Comparison of ENCODE assay signal across 17 cellular contexts in the genomic region with DNA sequence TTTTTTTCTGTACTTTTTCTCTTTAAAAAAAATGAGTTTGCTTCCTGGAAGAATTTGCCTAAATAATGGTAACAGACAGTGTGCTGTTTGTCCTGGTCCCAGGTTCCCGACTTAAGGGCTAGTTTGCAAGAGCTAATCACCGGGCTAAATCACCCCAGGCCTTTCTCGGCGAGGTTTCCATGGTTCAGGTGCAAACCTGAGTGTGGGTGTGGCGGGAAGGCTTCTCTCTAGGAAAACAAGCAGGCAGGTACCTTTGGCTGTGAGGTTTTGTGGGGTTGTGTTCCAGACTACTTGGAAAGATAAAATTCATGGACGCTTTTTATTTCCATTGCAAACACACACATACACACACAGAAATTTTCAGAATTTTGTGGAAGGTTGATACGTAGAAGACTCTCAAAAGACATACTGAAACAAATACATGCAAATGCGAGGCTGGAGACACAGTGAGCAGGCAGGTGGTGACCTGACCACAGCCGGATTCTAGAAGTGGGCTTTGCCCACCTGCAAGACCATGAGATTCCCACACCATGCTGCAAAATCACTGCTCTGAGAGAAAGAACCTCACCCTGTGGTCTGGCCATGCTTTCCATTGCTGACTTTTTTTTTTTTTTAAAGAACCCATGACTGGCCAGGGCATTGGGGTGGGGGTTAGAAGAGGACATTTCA. TPM values are rescaled to one million over a fixed set of nuclear protein-coding genes. Genes with fewer than 3 reads are reported as not detected.
DNase-seq lines count a peak whose midpoint lies in the region; ATAC-seq, FAIRE-seq and TF ChIP-seq lines count a peak whose summit lies in the region.
"Had no signal": no experiment of that assay in that cellular context is flagged by ENCODE, and none has a peak within 500 bp of the region (broad histone marks: within the 10 kb centered on the region; RNA-seq: fewer than 3 reads in every experiment).

No MANE protein-coding gene starts in this region.

- no peak for TF ChIP-seq RAD21 in GM12878 (IDR thresholded peaks at IDR 0.05; ENCODE audit: insufficient read depth, low read depth, low read length)

- peaks cover 4% of the 10 kb centered on the region for H3K27me3 Mint-ChIP-seq in endodermal cell (ENCODE audit: insufficient read depth)
- H3K27me3 Mint-ChIP-seq: activated naive CD8-positive, alpha-beta T cell had no signal

- SMC1A ChIA-PET in GM12878 (lab: Charles Lee; ENCODE audit: uncharacterized antibody, unreplicated experiment): no interaction called here

- H3K27me3 ChIP-seq in GM12878 (replicated peaks in 1 of 2; ENCODE audit: control insufficient read depth in 2 of 2, insufficient read depth in 2 of 2, low read length in 1 of 2) (no peaks in the 10 kb centered on the region; a peak in 1 of 4 replicates), endodermal cell (ENCODE audit: control insufficient read depth, insufficient read depth, low read length, poor library complexity, severe bottlenecking) (no peaks in the 10 kb centered on the region), ovary (no peaks in the 10 kb centered on the region)
- H3K27me3 ChIP-seq: cardiac muscle cell had no signal

- H3K4me2 ChIP-seq in GM12878 (ENCODE audit: control insufficient read depth, insufficient read depth): peak overlapping the region; percentile 32; the same call in 1 of the 2 replicates

- TF ChIP-seq POLR2A in GM12878 (IDR thresholded peaks at IDR 0.05; ENCODE audit: low read depth, low read length) (no peak), ovary (IDR thresholded peaks at IDR 0.05) (no peak)

- DNase-seq in ELF-1 (ENCODE audit: low read depth, low spot score) (peak; percentile 59), GM12878 (ENCODE audit: low read depth, low spot score) (peak; percentile 11), endodermal cell (no peak), ovary (no peak), hippocampal formation (lab: John Stamatoyannopoulos, UW) (no peak)
- no peak for DNase-seq in NK-92 treated with Interleukin-12 subunit alpha and Interleukin-12 subunit beta, amount 100 ng/mL, for 24 hours (lab: John Stamatoyannopoulos, UW)
- DNase-seq: immature natural killer cell, NCI-H1092 treated with DMSO at 0.1 percent for 48 hours, NCI-H510A, T-helper 1 cell had no signal

- BruUV-seq in GM12878 (replicated peaks; lab: Mats Ljungman, UMichigan): no TSS peak

- POLR2A ChIA-PET in GM12878 (lab: Charles Lee): no interaction called here

- H3K9ac ChIP-seq in GM12878 (ENCODE audit: control insufficient read depth, insufficient read depth, low read length) (no peak overlapping the region), endodermal cell (ENCODE audit: extremely low read depth, low read length, poor library complexity, severe bottlenecking) (no peak overlapping the region)

- no peak overlapping the region for H3K27ac ChIP-seq in GM12878 (ENCODE audit: control insufficient read depth, insufficient read depth)
- H3K27ac ChIP-seq in endodermal cell (ENCODE audit: low read depth, low read length): no peak overlapping the region
- H3K27ac ChIP-seq in ovary: no peak overlapping the region
- H3K27ac ChIP-seq: cardiac muscle cell had no signal

- H3K79me2 ChIP-seq in GM12878 (ENCODE audit: control insufficient read depth, insufficient read depth, low read length): no peaks in the 10 kb centered on the region

- H3K9me3 Mint-ChIP-seq in endodermal cell: peaks cover 7% of the 10 kb centered on the region
- H3K9me3 Mint-ChIP-seq: IgD-negative memory B cell had no signal

- intact Hi-C loops in GM12878 (cut with micrococcal nuclease; ENCODE audit: unreplicated experiment) (no loop called here), ovary (cut with DNase I) (no loop called here)

- no peak for TF ChIP-seq EP300 in GM12878 (IDR thresholded peaks at IDR 0.05; ENCODE audit: borderline replicate concordance in 1 of 2, control insufficient read depth in 1 of 2, low read depth in 2 of 2, low read length in 2 of 2)
- no peak for TF ChIP-seq EP300 in ovary (IDR thresholded peaks at IDR 0.05)

- peaks cover 12% of the 10 kb centered on the region for H3K4me1 Mint-ChIP-seq in endodermal cell
- H3K4me1 Mint-ChIP-seq: immature natural killer cell had no signal

- H3K36me3 ChIP-seq in GM12878 (ENCODE audit: control insufficient read depth in 2 of 2, insufficient read depth in 2 of 2, low read length in 1 of 2) (no peaks in the 10 kb centered on the region), endodermal cell (ENCODE audit: control insufficient read depth, insufficient read depth, low read length) (no peaks in the 10 kb centered on the region), ovary (no peaks in the 10 kb centered on the region)
- H3K36me3 ChIP-seq: cardiac muscle cell had no signal

- H4K20me1 ChIP-seq in GM12878 (ENCODE audit: control insufficient read depth, insufficient read depth): no peaks in the 10 kb centered on the region

- H3K9me3 ChIP-seq in GM12878 (replicated peaks; ENCODE audit: control insufficient read depth, insufficient read depth, low read length) (no peaks in the 10 kb centered on the region; the same call in 2 of the 3 replicates), endodermal cell (ENCODE audit: control insufficient read depth, low read length) (no peaks in the 10 kb centered on the region), ovary (no peaks in the 10 kb centered on the region)

- CTCF ChIA-PET in GM12878 (lab: Yijun Ruan, JAX): no interaction called here

- H3K36me3 Mint-ChIP-seq in endodermal cell (ENCODE audit: low read depth): no peaks in the 10 kb centered on the region
- H3K36me3 Mint-ChIP-seq: activated naive CD8-positive, alpha-beta T cell; IgD-negative memory B cell had no signal

- H3K27ac Mint-ChIP-seq in endodermal cell: no peak overlapping the region
- H3K27ac Mint-ChIP-seq: activated naive CD8-positive, alpha-beta T cell had no signal

- H2AFZ ChIP-seq in GM12878 (ENCODE audit: control insufficient read depth, low read depth, low read length): no peak overlapping the region

- peaks cover 5% of the 10 kb centered on the region for H3K4me1 ChIP-seq in GM12878 (ENCODE audit: control insufficient read depth, insufficient read depth, low read length)
- no peaks in the 10 kb centered on the region for H3K4me1 ChIP-seq in endodermal cell (ENCODE audit: control insufficient read depth, insufficient read depth, low read length)
- H3K4me1 ChIP-seq in ovary (ENCODE audit: insufficient read depth): no peaks in the 10 kb centered on the region

- no peak overlapping the region for H3K4me3 Mint-ChIP-seq in endodermal cell
- H3K4me3 Mint-ChIP-seq: activated naive CD8-positive, alpha-beta T cell; immature natural killer cell had no signal

- peak; percentile 38 for FAIRE-seq in GM12878 (lab: Jason Lieb, UNC)
- FAIRE-seq: frontal cortex had no signal

- RAD21 ChIA-PET in GM12878 (lab: Charles Lee; ENCODE audit: unreplicated experiment): no interaction called here

- ATAC-seq in GM19452 (IDR thresholded peaks at IDR 0.05; ENCODE audit: unreplicated experiment) (peak; percentile 57), HG02870 (IDR thresholded peaks at IDR 0.05; ENCODE audit: unreplicated experiment) (peak; percentile 91), GM12878 (peak; percentile 40)
- ATAC-seq: activated CD4-positive, CD25-positive, alpha-beta regulatory T cell treated with anti-CD3 and anti-CD28 coated beads, Interleukin-2, amount 50 U/mL, for 24 hours had no signal

- in situ Hi-C loops in GM12878 (cut with MboI): no loop called here

- no peak overlapping the region for H3K4me3 ChIP-seq in GM12878
- no peak overlapping the region for H3K4me3 ChIP-seq in endodermal cell (ENCODE audit: low read length)
- no peak overlapping the region for H3K4me3 ChIP-seq in ovary
- H3K4me3 ChIP-seq: cardiac muscle cell had no signal

- TF ChIP-seq CTCF in GM12878 (IDR thresholded peaks at IDR 0.05 in 2 of 3, conservative IDR thresholded peaks at IDR 0.05 in 1 of 3; ENCODE audit: control insufficient read depth in 2 of 3, extremely low read depth in 1 of 3, insufficient read depth in 1 of 3, low read depth in 3 of 3, low read length in 3 of 3): no peak
- no peak for TF ChIP-seq CTCF in endodermal cell (conservative IDR thresholded peaks at IDR 0.05)
- no peak for TF ChIP-seq CTCF in ovary (IDR thresholded peaks at IDR 0.05)

- 33% methylated on average over 9 of the region's 9 CpGs for WGBS in GM12878 (ENCODE audit: insufficient coverage, insufficient replicate concordance, low lambda C conversion rate, missing lambda C conversion rate)
- 89 to 98% methylated on average over 6 to 9 of the region's 9 CpGs for WGBS in endodermal cell (ENCODE audit: insufficient coverage in 1 of 2, insufficient read length in 1 of 2), 2 experiments
- 85 to 92% (median 87%) methylated on average over 9 of the region's 9 CpGs for WGBS in ovary, 3 donors

RNA-seq across cellular contexts. Expression of gene CNDP1, which starts 0.8 kb away (rescaled TPM):
- 0.39 TPM in 1 of 2 replicates, not detected in the other for total RNA-seq in GM12878 (2013; cell fraction: nucleolus; rRNA removed)
- total RNA-seq in GM12878 (2014; rRNA removed) (not detected in 2 replicates), GM12878 (2014; rRNA removed; fragmentation: Illumina TruSeq; extraction: Trizol) (not detected in 2 replicates), GM12878 (2021) (not detected in 2 replicates), endodermal cell (under 1 TPM in 1 of 2 donors, not detected in 1; 0.51 TPM), ovary (under 1 TPM in 5 of 7 donors, not detected in 2; 0.13 to 0.35 (median 0.15) TPM)
- not detected for polyA plus RNA-seq in GM12878 (2011; ENCODE audit: low read depth)
- polyA plus RNA-seq in GM12878 (2011; rRNA removed) (not detected in 2 replicates), GM12878 (2014; fragmentation: Illumina TruSeq; extraction: Trizol) (0.04 TPM in 1 of 2 replicates, not detected in the other), GM12878 (2014; fragmentation: Nextera tagmentation; extraction: Ambion mirVana) (not detected), GM12878 (2014; rRNA removed) (not detected in 2 replicates), GM12878 (2016; fragmentation: Nextera tagmentation; extraction: Ambion mirVana) (under 1 TPM in 1 of 2 experiments, not detected in 1; 0.05 TPM), ovary (under 1 TPM in 1 of 2 donors, not detected in 1; 0.02 TPM)
- 0.09 TPM in 1 of 2 replicates, not detected in the other for polyA plus RNA-seq in GM12878 (2011; cell fraction: cytosol; rRNA removed)
- 0.28 and 0.42 TPM in 2 replicates for polyA plus RNA-seq in GM12878 (2011; cell fraction: nucleus; rRNA removed)
- 0.03 and 0.11 TPM in 2 replicates for polyA plus RNA-seq in GM12878 (2012)
- not detected in 2 replicates for polyA minus RNA-seq in GM12878 (2011; rRNA and poly(A)+ RNA removed)
- polyA minus RNA-seq in GM12878 (2011; cell fraction: cytosol; rRNA and poly(A)+ RNA removed): not detected in 2 replicates
- not detected in 2 replicates for polyA minus RNA-seq in GM12878 (2011; cell fraction: nucleus; rRNA and poly(A)+ RNA removed)
- 0.07 TPM for polyA plus RNA-seq in endodermal cell (2013, experiment 1 of 2)
- polyA plus RNA-seq in endodermal cell (2013, experiment 2 of 2): not detected
- total RNA-seq: cardiac muscle cell had no signal
- polyA plus RNA-seq: cardiac muscle cell, IgD-negative memory B cell, immature natural killer cell had no signal

RNA-seq across cellular contexts. Expression of gene CNDP2, which starts 39.0 kb away (rescaled TPM):
- total RNA-seq in GM12878 (2013; cell fraction: nucleolus; rRNA removed): 144 and 166 TPM in 2 replicates
- total RNA-seq in GM12878 (2014; rRNA removed): 104 and 109 TPM in 2 replicates
- 70.8 and 75.5 TPM in 2 replicates for total RNA-seq in GM12878 (2014; rRNA removed; fragmentation: Illumina TruSeq; extraction: Trizol)
- 174 and 181 TPM in 2 replicates for total RNA-seq in GM12878 (2021)
- polyA plus RNA-seq in GM12878 (2011; ENCODE audit: low read depth): 125 TPM
- polyA plus RNA-seq in GM12878 (2011; rRNA removed): 177 and 181 TPM in 2 replicates
- polyA plus RNA-seq in GM12878 (2011; cell fraction: cytosol; rRNA removed): 185 and 186 TPM in 2 replicates
- polyA plus RNA-seq in GM12878 (2011; cell fraction: nucleus; rRNA removed): 124 and 184 TPM in 2 replicates
- polyA plus RNA-seq in GM12878 (2012): 134 and 144 TPM in 2 replicates
- 196 and 205 TPM in 2 replicates for polyA plus RNA-seq in GM12878 (2014; fragmentation: Illumina TruSeq; extraction: Trizol)
- polyA plus RNA-seq in GM12878 (2014; fragmentation: Nextera tagmentation; extraction: Ambion mirVana): 100 to 1,000 TPM in 1 of 2 experiments, 10 to 100 TPM in 1; 63.5 to 101 TPM
- polyA plus RNA-seq in GM12878 (2014; rRNA removed): 128 and 136 TPM in 2 replicates
- polyA plus RNA-seq in GM12878 (2016; fragmentation: Nextera tagmentation; extraction: Ambion mirVana): 100 to 1,000 TPM; 196 to 213 TPM
- 167 and 190 TPM in 2 replicates for polyA minus RNA-seq in GM12878 (2011; rRNA and poly(A)+ RNA removed)
- 64.7 and 79.8 TPM in 2 replicates for polyA minus RNA-seq in GM12878 (2011; cell fraction: cytosol; rRNA and poly(A)+ RNA removed)
- polyA minus RNA-seq in GM12878 (2011; cell fraction: nucleus; rRNA and poly(A)+ RNA removed): 66.1 and 137 TPM in 2 replicates
- total RNA-seq in endodermal cell: 100 to 1,000 TPM; 385 to 416 TPM
- 105 TPM for polyA plus RNA-seq in endodermal cell (2013, experiment 1 of 2)
- polyA plus RNA-seq in endodermal cell (2013, experiment 2 of 2): 105 TPM
- 100 to 1,000 TPM in 2 of 7 donors, 10 to 100 TPM in 5; 28.1 to 119 (median 91.7) TPM for total RNA-seq in ovary
- 100 to 1,000 TPM in 1 of 2 donors, 10 to 100 TPM in 1; 41.1 to 107 TPM for polyA plus RNA-seq in ovary

Comparison
In these comparisons a context has a peak if more than half of its experiments do, and no peak if none do; other contexts are left out.
1. DNase-seq: peak in ELF-1 (single experiment) and GM12878 (single experiment); none in endodermal cell (single experiment), ovary (0 of 5), NK-92 treated with Interleukin-12 subunit alpha and Interleukin-12 subunit beta, amount 100 ng/mL, for 24 hours (single experiment) and hippocampal formation (0 of 2).
2. ATAC-seq: peak in every context shown above with its lines; median percentile 91 in HG02870; 57 in GM19452; 40 in GM12878.